In genomic region chr15:85314139-85314538, GRCh38 we compare ENCODE assay signal across 19 cellular contexts.
"Had no signal": no experiment of that assay in that cellular context is flagged by ENCODE, and none has a peak within 500 bp of the region (broad histone marks: within the 10 kb centered on the region; RNA-seq: fewer than 3 reads in every experiment).

No MANE protein-coding gene starts in this region.

- H3K4me3 ChIP-seq: gastroesophageal sphincter, heart right ventricle, tibial nerve, vagina had no signal

- H3K27ac Mint-ChIP-seq: activated naive CD4-positive, alpha-beta T cell treated with anti-CD3 and anti-CD28 coated beads for 36 hours; dendritic cell treated with granulocyte-macrophage colony-stimulating factor and Interleukin-4, amounts not matched to agents 40 ng/mL and 50 ng/mL, for 4 days; natural killer cell treated with Interleukin-12 subunit alpha and Interleukin-12 subunit beta and Interleukin-15 and Interleukin-18, amount 100 ng/mL, for 72 hours; WTC11 had no signal

- H3K4me3 Mint-ChIP-seq: activated naive CD4-positive, alpha-beta T cell treated with anti-CD3 and anti-CD28 coated beads for 36 hours; dendritic cell treated with granulocyte-macrophage colony-stimulating factor and Interleukin-4, amounts not matched to agents 40 ng/mL and 50 ng/mL, for 4 days; natural killer cell treated with Interleukin-12 subunit alpha and Interleukin-12 subunit beta and Interleukin-15 and Interleukin-18, amount 100 ng/mL, for 72 hours; WTC11 had no signal

- ATAC-seq: gastroesophageal sphincter; heart right ventricle; left lobe of liver; natural killer cell treated with Interleukin-12 subunit alpha and Interleukin-12 subunit beta and Interleukin-15 and Interleukin-18, amount 100 ng/mL, for 72 hours; WTC11 had no signal

- H3K27me3 ChIP-seq: gastroesophageal sphincter, heart right ventricle, tibial nerve, vagina had no signal

- H3K9me3 Mint-ChIP-seq: activated T-helper 2 cell treated with anti-CD3 and anti-CD28 coated beads, Interferon-gamma antibody, Interleukin-2, Interleukin-4, amounts not matched to agents 10 μg/mL and 5 μg/mL and 100 μg/mL, durations not matched to agents 14 hours and 24 hours and 36 hours; dendritic cell treated with granulocyte-macrophage colony-stimulating factor and Interleukin-4, amounts not matched to agents 40 ng/mL and 50 ng/mL, for 4 days; natural killer cell treated with Interleukin-12 subunit alpha and Interleukin-12 subunit beta and Interleukin-15 and Interleukin-18, amount 100 ng/mL, for 72 hours had no signal

- DNase-seq: activated CD8-positive, alpha-beta memory T cell treated with anti-CD3 and anti-CD28 coated beads for 24 hours; activated naive CD4-positive, alpha-beta T cell treated with anti-CD3 and anti-CD28 coated beads for 36 hours; heart right ventricle; mammary epithelial cell; posterior cingulate gyrus; retina; stimulated activated CD4-positive, alpha-beta T cell treated with anti-CD3 and anti-CD28 coated beads, Interleukin-2, amount 100 ng/mL, for 48 hours; stimulated activated naive CD4-positive, alpha-beta T cell treated with Interleukin-2 at 50 U/mL for 16 hours; substantia nigra; T-helper 2 cell had no signal

- H3K36me3 Mint-ChIP-seq: natural killer cell treated with Interleukin-12 subunit alpha and Interleukin-12 subunit beta and Interleukin-15 and Interleukin-18, amount 100 ng/mL, for 72 hours; WTC11 had no signal

- H3K36me3 ChIP-seq: gastroesophageal sphincter, heart right ventricle, tibial nerve, vagina had no signal

- H3K4me1 ChIP-seq: gastroesophageal sphincter had no signal

- H3K27me3 Mint-ChIP-seq: dendritic cell treated with granulocyte-macrophage colony-stimulating factor and Interleukin-4, amounts not matched to agents 40 ng/mL and 50 ng/mL, for 4 days had no signal

- H3K27ac ChIP-seq: epithelial cell of prostate, gastroesophageal sphincter, heart right ventricle, tibial nerve had no signal
